Comparison of ENCODE assay signal across 1 cellular context in genomic region chr6:137798261-137798660, GRCh38.
TF ChIP-seq lines count a peak whose summit lies in the region.

No MANE protein-coding gene starts in this region.

TF ChIP-seq in IMR-90, 13 proteins besides CTCF, POLR2A, EP300 and RAD21:
- TF ChIP-seq USF2 (IDR thresholded peaks at IDR 0.05; ENCODE audit: low read depth, low read length) (no peak), MAFK (IDR thresholded peaks at IDR 0.05; ENCODE audit: low read depth, low read length) (no peak), NFE2L2 (IDR thresholded peaks at IDR 0.05; ENCODE audit: low read depth, low read length) (no peak), CHD1 (IDR thresholded peaks at IDR 0.05; ENCODE audit: low read depth, low read length) (no peak), BHLHE40 (IDR thresholded peaks at IDR 0.05; ENCODE audit: low read depth, low read length) (no peak), SMC3 (IDR thresholded peaks at IDR 0.05; ENCODE audit: low read depth, low read length) (no peak), RCOR1 (IDR thresholded peaks at IDR 0.05; ENCODE audit: insufficient replicate concordance, low read length) (no peak), CEBPB (IDR thresholded peaks at IDR 0.05; ENCODE audit: low read depth, low read length) (no peak), MXI1 (IDR thresholded peaks at IDR 0.05; ENCODE audit: borderline replicate concordance, low read depth, low read length) (no peak), FOS (IDR thresholded peaks at IDR 0.05; ENCODE audit: low read depth, low read length) (no peak), RFX5 (IDR thresholded peaks at IDR 0.05; ENCODE audit: low read depth, low read length) (no peak), ELK1 (IDR thresholded peaks at IDR 0.05; ENCODE audit: borderline replicate concordance, low read depth, low read length) (no peak), MAZ (IDR thresholded peaks at IDR 0.05; ENCODE audit: borderline replicate concordance, low read depth, low read length) (no peak)
